9 cellular contexts compared by ENCODE assay signal in the genomic region with DNA sequence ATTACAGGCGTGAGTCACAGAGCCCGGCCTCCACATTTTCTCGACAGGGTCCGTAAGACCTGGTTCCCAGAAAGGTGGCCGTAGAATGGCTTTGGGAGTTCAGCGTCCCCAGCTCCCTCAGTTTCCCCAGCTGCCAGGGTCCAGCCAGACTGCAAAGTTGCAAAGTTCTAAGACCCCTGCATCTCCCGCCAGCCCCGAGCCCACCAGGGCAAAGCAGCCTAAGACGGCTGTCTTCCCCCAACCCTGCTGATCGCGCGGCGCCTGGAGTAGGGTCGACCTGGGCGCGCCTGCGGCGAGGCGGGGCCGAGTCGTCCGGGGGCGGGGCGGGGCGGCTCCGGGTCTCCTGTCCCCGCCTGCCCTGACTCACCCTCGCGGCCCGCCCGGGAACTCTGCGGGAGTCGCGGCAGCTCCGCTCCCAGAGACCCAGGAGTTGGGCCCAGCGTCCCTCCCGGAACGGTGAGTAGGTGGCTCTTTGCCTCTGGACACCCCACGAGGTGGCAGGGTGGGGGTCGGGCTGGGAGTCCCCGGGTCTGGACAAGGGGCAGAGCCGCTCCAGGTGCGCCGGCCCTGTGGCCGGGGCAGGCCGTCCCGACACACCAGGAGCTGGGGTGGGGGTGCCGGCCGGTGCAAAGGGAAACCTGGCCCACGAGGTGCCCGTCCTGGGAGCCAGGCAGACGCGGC. TPM values are rescaled to one million over a fixed set of nuclear protein-coding genes. Genes with fewer than 3 reads are reported as not detected.
DNase-seq lines count a peak whose midpoint lies in the region; ATAC-seq and TF ChIP-seq lines count a peak whose summit lies in the region.
"Had no signal": no experiment of that assay in that cellular context is flagged by ENCODE, and none has a peak within 500 bp of the region (broad histone marks: within the 10 kb centered on the region; RNA-seq: fewer than 3 reads in every experiment).

LRRC8E (plus strand) TSS at position 366 of the 681 bp plus-strand sequence. CDS start 7,094 bp downstream, outside the sequence.

- no peaks in the 10 kb centered on the region for H3K9me3 Mint-ChIP-seq in activated naive CD4-positive, alpha-beta T cell treated with anti-CD3 and anti-CD28 coated beads for 36 hours
- H3K9me3 Mint-ChIP-seq: dendritic cell treated with granulocyte-macrophage colony-stimulating factor and Interleukin-4, amounts not matched to agents 40 ng/mL and 50 ng/mL, for 4 days had no signal

- POLR2A ChIA-PET in AG04450 (lab: Yijun Ruan, JAX), result interaction anchor here (0.5 to 1.2 kb wide), 6 partner anchors 9 to 32 kb away, joined by 3 to 8 read pairs (median 4); partner anchors contain the start of genes MAP2K7 and SNAPC2

- WGBS in right cardiac atrium, result 10% methylated on average over 53 of the region's 53 CpGs

- H3K4me1 ChIP-seq in right cardiac atrium (ENCODE audit: control insufficient read depth, insufficient read depth, low read length), result no peaks in the 10 kb centered on the region

- H3K4me3 ChIP-seq in AG04450 (ENCODE audit: low read depth, low read length) (peak within 1 kb of the TSS; percentile 71), right cardiac atrium (ENCODE audit: low read length) (peak within 1 kb of the TSS; percentile 38), skin epidermis (peak within 1 kb of the TSS; percentile 32 to 57 (median 49))

- no peaks in the 10 kb centered on the region; the same call in 1 of the 2 replicates for H3K9me3 ChIP-seq in AG04450 (ENCODE audit: control insufficient read depth, insufficient read depth, low read length)
- H3K9me3 ChIP-seq in right cardiac atrium (ENCODE audit: control insufficient read depth, low read length), result no peaks in the 10 kb centered on the region

- H3K27ac Mint-ChIP-seq in activated naive CD4-positive, alpha-beta T cell treated with anti-CD3 and anti-CD28 coated beads for 36 hours, result no peak within 1 kb of the TSS
- H3K27ac Mint-ChIP-seq: dendritic cell treated with granulocyte-macrophage colony-stimulating factor and Interleukin-4, amounts not matched to agents 40 ng/mL and 50 ng/mL, for 4 days had no signal

- H3K27me3 ChIP-seq in AG04450 (ENCODE audit: control insufficient read depth, insufficient read depth, low read length), result peaks cover 2% of the 10 kb centered on the region
- H3K27me3 ChIP-seq in right cardiac atrium (ENCODE audit: control insufficient read depth, insufficient read depth), result no peaks in the 10 kb centered on the region

- no peak within 1 kb of the TSS for H3K4me3 Mint-ChIP-seq in activated naive CD4-positive, alpha-beta T cell treated with anti-CD3 and anti-CD28 coated beads for 36 hours
- H3K4me3 Mint-ChIP-seq: dendritic cell treated with granulocyte-macrophage colony-stimulating factor and Interleukin-4, amounts not matched to agents 40 ng/mL and 50 ng/mL, for 4 days had no signal

- CTCF ChIA-PET in AG04450 (lab: Charles Lee), result interaction anchor here (0.5 to 2.3 kb wide), 5 partner anchors 16 to 693 kb away, joined by 3 to 12 read pairs (median 4); partner anchors contain the start of genes MAP2K7 and TIMM44
- CTCF ChIA-PET in activated naive CD4-positive, alpha-beta T cell treated with anti-CD3 and anti-CD28 coated beads for 36 hours (lab: Charles Lee), result interaction anchor here (0.6 to 1.1 kb wide), 2 partner anchors 13 to 32 kb away, joined by 3 read pairs; no protein-coding TSS in a partner anchor

- TF ChIP-seq CTCF in AG04450 (IDR thresholded peaks at IDR 0.05; ENCODE audit: low read depth, low read length), result no peak

- ATAC-seq in right cardiac atrium, result peak; percentile 86 to 90
- ATAC-seq in HG03457 (IDR thresholded peaks at IDR 0.05; ENCODE audit: unreplicated experiment), result no peak

- H3K27ac ChIP-seq in AG04450 (ENCODE audit: low read depth, low read length), result no peak within 1 kb of the TSS
- H3K27ac ChIP-seq in right cardiac atrium (ENCODE audit: low read length), result no peak within 1 kb of the TSS
- H3K27ac ChIP-seq in skin epidermis, result peak within 1 kb of the TSS; percentile 14 to 91 (median 80)

- peaks cover 16% of the 10 kb centered on the region for H3K27me3 Mint-ChIP-seq in activated naive CD4-positive, alpha-beta T cell treated with anti-CD3 and anti-CD28 coated beads for 36 hours (ENCODE audit: low read depth)

- H3K4me1 Mint-ChIP-seq in activated naive CD4-positive, alpha-beta T cell treated with anti-CD3 and anti-CD28 coated beads for 36 hours (ENCODE audit: low read depth), result no peaks in the 10 kb centered on the region

- intact Hi-C loops in activated naive CD4-positive, alpha-beta T cell treated with anti-CD3 and anti-CD28 coated beads for 36 hours (cut with micrococcal nuclease), result no loop called here
- intact Hi-C loops in right cardiac atrium (cut with DNase I), result no loop called here

- DNase-seq in AG04450 (ENCODE audit: low read depth, low spot score) (no peak), HuH-7 (ENCODE audit: low spot score) (peak; percentile 73), right cardiac atrium (peak in 2 of 3 donors; percentile 51 to 78), SKM-1 (lab: John Stamatoyannopoulos, UW; ENCODE audit: unreplicated experiment) (no peak), NCI-H2081 (lab: John Stamatoyannopoulos, UW) (no peak)
- DNase-seq in activated naive CD4-positive, alpha-beta T cell treated with anti-CD3 and anti-CD28 coated beads for 36 hours, result peak; percentile 50

- no peaks in the 10 kb centered on the region for H3K36me3 Mint-ChIP-seq in activated naive CD4-positive, alpha-beta T cell treated with anti-CD3 and anti-CD28 coated beads for 36 hours (ENCODE audit: low read depth)

RNA-seq across cellular contexts. Expression of gene LRRC8E, which starts in this region (rescaled TPM):
- polyA plus RNA-seq in AG04450 (2011; rRNA removed), result 4.1 and 4.7 TPM in 2 replicates
- polyA minus RNA-seq in AG04450 (2011; rRNA and poly(A)+ RNA removed), result 5.8 TPM in 2 replicates
- total RNA-seq in activated naive CD4-positive, alpha-beta T cell treated with anti-CD3 and anti-CD28 coated beads for 36 hours, result not detected
- 1 to 10 TPM in 2 of 4 donors, under 1 TPM in 2; 0.93 to 1.2 (median 0.97) TPM for total RNA-seq in right cardiac atrium
- 0.36 TPM for polyA plus RNA-seq in right cardiac atrium

Comparison
In these comparisons a context has a peak if more than half of its experiments do, and no peak if none do; other contexts are left out.
1. Peak in DNase-seq in activated naive CD4-positive, alpha-beta T cell treated with anti-CD3 and anti-CD28 coated beads for 36 hours; RNA of the gene not detected or under 1 TPM.
2. DNase-seq: peak in HuH-7 (single experiment) and right cardiac atrium (2 of 3); none in AG04450 (single experiment), SKM-1 (single experiment) and NCI-H2081 (0 of 2).
3. H3K27ac ChIP-seq: peak in skin epidermis (21 of 21); none in AG04450 (single experiment) and right cardiac atrium (single experiment).
4. Peak in every context shown above with its lines, with median percentiles within 50 percentile points of each other: H3K4me3 ChIP-seq.